Comparison of ENCODE assay signal across 9 cellular contexts in genomic region chr3:118772036-118773030, GRCh38.
DNase-seq lines count a peak whose midpoint lies in the region; ATAC-seq and TF ChIP-seq lines count a peak whose summit lies in the region.
"Had no signal": no experiment of that assay in that cellular context is flagged by ENCODE, and none has a peak within 500 bp of the region (broad histone marks: within the 10 kb centered on the region; RNA-seq: fewer than 3 reads in every experiment).

No MANE protein-coding gene starts in this region.

- no peak for TF ChIP-seq CTCF in omental fat pad (IDR thresholded peaks at IDR 0.05)

- ATAC-seq in HG02938 (IDR thresholded peaks at IDR 0.05; ENCODE audit: unreplicated experiment) (peak; percentile 98), omental fat pad (ENCODE audit: low FRiP score) (peak; percentile 41)
- ATAC-seq: Panc1 had no signal

- DNase-seq in DMS 273 (lab: John Stamatoyannopoulos, UW; ENCODE audit: unreplicated experiment) (peak; percentile 21), DMS 273 treated with DMSO at 0.1 percent for 48 hours (lab: John Stamatoyannopoulos, UW) (no peak), NOMO-1 treated with DMSO at 0.1 percent for 48 hours (lab: John Stamatoyannopoulos, UW; ENCODE audit: unreplicated experiment) (peak; percentile 74), omental fat pad (ENCODE audit: low spot score) (no peak), mesenteric fat pad (ENCODE audit: low spot score) (no peak), NCI-H2107 (lab: John Stamatoyannopoulos, UW) (no peak), activated T-cell treated with anti-CD3 and anti-CD28 coated beads for 4 hours (no peak)

Comparison
In these comparisons a context has a peak if more than half of its experiments do, and no peak if none do; other contexts are left out.
1. DNase-seq: peak in DMS 273 (single experiment) and NOMO-1 treated with DMSO at 0.1 percent for 48 hours (single experiment); none in DMS 273 treated with DMSO at 0.1 percent for 48 hours (single experiment), omental fat pad (single experiment), mesenteric fat pad (single experiment), NCI-H2107 (single experiment) and activated T-cell treated with anti-CD3 and anti-CD28 coated beads for 4 hours (single experiment).